In genomic region chr15:40252141-40252437, GRCh38 we compare ENCODE assay signal across 1 cellular context.
TF ChIP-seq lines count a peak whose summit lies in the region.

No MANE protein-coding gene starts in this region.

TF ChIP-seq in GM12878, 131 proteins besides CTCF, POLR2A, EP300 and RAD21:
- no peak for TF ChIP-seq KDM1A (IDR thresholded peaks at IDR 0.05; ENCODE audit: borderline replicate concordance)
- TF ChIP-seq PAX5 (IDR thresholded peaks at IDR 0.05; ENCODE audit: borderline replicate concordance, low read depth, low read length) = no peak
- no peak for TF ChIP-seq EED (IDR thresholded peaks at IDR 0.05; ENCODE audit: low read depth)
- TF ChIP-seq BRCA1 (IDR thresholded peaks at IDR 0.05; ENCODE audit: low read depth, low read length) = no peak
- TF ChIP-seq MXI1 (IDR thresholded peaks at IDR 0.05; ENCODE audit: low read depth, low read length) = no peak
- TF ChIP-seq MAX (IDR thresholded peaks at IDR 0.05; ENCODE audit: low read depth, low read length) = no peak
- TF ChIP-seq SKIL (IDR thresholded peaks at IDR 0.05; ENCODE audit: low read depth, poor library complexity, severe bottlenecking) = no peak
- TF ChIP-seq ESRRA (IDR thresholded peaks at IDR 0.05; ENCODE audit: low read length) = no peak
- TF ChIP-seq LARP7 (IDR thresholded peaks at IDR 0.05) = no peak
